17 cellular contexts compared by ENCODE assay signal in the genomic region with DNA sequence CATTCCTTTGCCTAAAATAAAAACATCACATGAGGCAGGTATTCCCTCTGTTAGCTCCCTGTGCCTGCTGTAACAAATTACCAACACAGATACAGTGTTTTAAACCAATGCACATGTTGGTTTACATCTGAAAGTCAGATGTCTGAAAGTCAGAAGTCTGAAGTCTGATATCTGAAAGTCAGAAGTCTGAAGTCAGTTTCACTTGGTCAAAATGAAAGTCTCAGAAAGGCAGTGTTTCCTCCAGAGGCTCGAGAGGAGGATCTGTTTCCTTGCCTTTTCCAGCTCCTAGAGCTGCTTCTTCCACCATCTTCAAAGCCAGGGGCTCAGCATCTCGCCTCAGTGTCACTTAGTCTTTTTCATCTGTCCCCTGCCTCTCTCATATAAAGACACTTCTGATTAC. TPM values are rescaled to one million over a fixed set of nuclear protein-coding genes. Genes with fewer than 3 reads are reported as not detected.
DNase-seq lines count a peak whose midpoint lies in the region; ATAC-seq and TF ChIP-seq lines count a peak whose summit lies in the region.
"Had no signal": no experiment of that assay in that cellular context is flagged by ENCODE, and none has a peak within 500 bp of the region (broad histone marks: within the 10 kb centered on the region; RNA-seq: fewer than 3 reads in every experiment).

No MANE protein-coding gene starts in this region.

- CTCF ChIA-PET in A673 (lab: Charles Lee) = no interaction called here
- CTCF ChIA-PET in Caco-2 (lab: Charles Lee) = no interaction called here
- CTCF ChIA-PET in PC-9 (lab: Charles Lee) = no interaction called here

- H3K36me3 ChIP-seq in A673 (ENCODE audit: insufficient read depth, low read length, poor library complexity, severe bottlenecking) (no peaks in the 10 kb centered on the region), Caco-2 (ENCODE audit: control insufficient read depth, insufficient read depth, low read length) (no peaks in the 10 kb centered on the region), PC-9 (ENCODE audit: low read depth) (no peaks in the 10 kb centered on the region)

- in situ Hi-C loops in GM13977 (cut with MboI; ENCODE audit: low pct_unique_long_range_greater_than_20kb, low sequenced_read_pairs, unreplicated experiment) = no loop called here

- no peaks in the 10 kb centered on the region for H3K9me3 ChIP-seq in A673 (ENCODE audit: low read depth, low read length, poor library complexity, severe bottlenecking)
- no peaks in the 10 kb centered on the region for H3K9me3 ChIP-seq in Caco-2
- H3K9me3 ChIP-seq in PC-9 (ENCODE audit: insufficient read depth, low read depth) = no peaks in the 10 kb centered on the region

- ATAC-seq in GM19452 (IDR thresholded peaks at IDR 0.05; ENCODE audit: unreplicated experiment) = peak; percentile 85
- ATAC-seq in HG02840 (IDR thresholded peaks at IDR 0.05; ENCODE audit: low FRiP score, unreplicated experiment) = peak; percentile 74
- ATAC-seq in HG03442 (IDR thresholded peaks at IDR 0.05; ENCODE audit: unreplicated experiment) = peak; percentile 90

- no peaks in the 10 kb centered on the region for H3F3A ChIP-seq in PC-9 (ENCODE audit: insufficient read depth, low read depth)

- H3K27ac ChIP-seq in A673 (ENCODE audit: low read depth, low read length, poor library complexity, severe bottlenecking) (no peak overlapping the region), PC-9 (no peak overlapping the region)

- POLR2A ChIA-PET in A673 (lab: Charles Lee; ENCODE audit: low non-redundant PET) = no interaction called here
- POLR2A ChIA-PET in Caco-2 (lab: Charles Lee) = no interaction called here
- POLR2A ChIA-PET in PC-9 (lab: Charles Lee; ENCODE audit: unreplicated experiment) = no interaction called here

- no peaks in the 10 kb centered on the region for H3K36me3 Mint-ChIP-seq in Caco-2 (ENCODE audit: insufficient read depth, unreplicated experiment)

- no peaks in the 10 kb centered on the region for H4K20me1 ChIP-seq in PC-9 (ENCODE audit: insufficient read depth)

- DNase-seq in GM13977 (ENCODE audit: low spot score) (peak; percentile 13), A673 (ENCODE audit: low spot score) (no peak), Caco-2 (no peak), KG1 (lab: John Stamatoyannopoulos, UW) (no peak), PC-9 (no peak)
- DNase-seq: activated CD4-positive, alpha-beta T cell treated with anti-CD3 and anti-CD28 coated beads, Interleukin-2, amount 50 U/mL, for 48 hours; activated naive CD4-positive, alpha-beta T cell treated with Interleukin-2 at 50 U/mL for 16 hours; cerebellar nuclear complex; NCI-H1436; NK-92 treated with Interleukin-12 subunit alpha and Interleukin-12 subunit beta, amount 100 ng/mL, for 24 hours; stimulated activated CD4-positive, alpha-beta T cell treated with anti-CD3 and anti-CD28 coated beads, Interleukin-4, amount 100 ng/mL, for 24 hours; SW 1271 had no signal

- H3K4me1 Mint-ChIP-seq in Caco-2 (ENCODE audit: low read depth, unreplicated experiment) = peaks cover 5% of the 10 kb centered on the region

- TF ChIP-seq CTCF in GM13977 (IDR thresholded peaks at IDR 0.05; ENCODE audit: extremely low read depth, insufficient read depth, missing control alignments) (no peak), A673 (conservative IDR thresholded peaks at IDR 0.05; ENCODE audit: low read depth, low read length) (no peak), Caco-2 (IDR thresholded peaks at IDR 0.05; ENCODE audit: insufficient read depth in 1 of 2, low read depth in 1 of 2, low read length in 1 of 2, severe bottlenecking in 1 of 2, unreplicated experiment in 1 of 2) (no peak), PC-9 (conservative IDR thresholded peaks at IDR 0.05) (no peak)

- H3K27me3 ChIP-seq in A673 (replicated peaks; ENCODE audit: insufficient read depth, low read depth, low read length, poor library complexity) (peaks cover 23% of the 10 kb centered on the region), Caco-2 (replicated peaks; ENCODE audit: control insufficient read depth, insufficient read depth, low read length) (peaks cover 2% of the 10 kb centered on the region; the same call in 1 of the 2 replicates), PC-9 (ENCODE audit: insufficient read depth, low read depth) (peaks cover 69% of the 10 kb centered on the region)

- no peaks in the 10 kb centered on the region for H3K4me1 ChIP-seq in A673 (ENCODE audit: insufficient read depth, low read length, poor library complexity, severe bottlenecking)
- H3K4me1 ChIP-seq in Caco-2 = no peaks in the 10 kb centered on the region
- no peaks in the 10 kb centered on the region for H3K4me1 ChIP-seq in PC-9 (replicated peaks; ENCODE audit: insufficient read depth)

- no peak overlapping the region for H2AFZ ChIP-seq in PC-9

- no peak overlapping the region for H3K27ac Mint-ChIP-seq in Caco-2 (ENCODE audit: unreplicated experiment)

- H3K4me3 Mint-ChIP-seq in Caco-2 (ENCODE audit: unreplicated experiment) = no peak overlapping the region

- H3K9me2 ChIP-seq in PC-9 (ENCODE audit: insufficient read depth) = no peaks in the 10 kb centered on the region

- H3K4me3 ChIP-seq in A673 (ENCODE audit: low read depth, low read length, poor library complexity, severe bottlenecking) = no peak overlapping the region
- H3K4me3 ChIP-seq in Caco-2 (ENCODE audit: low read depth, low read length) = no peak overlapping the region
- no peak overlapping the region for H3K4me3 ChIP-seq in PC-9

- H3K4me2 ChIP-seq in PC-9 = no peak overlapping the region

- H3K9me3 Mint-ChIP-seq in Caco-2 (ENCODE audit: unreplicated experiment) = no peaks in the 10 kb centered on the region

- H3K79me2 ChIP-seq in PC-9 (ENCODE audit: low read depth) = no peaks in the 10 kb centered on the region

- intact Hi-C loops in A673 (cut with micrococcal nuclease; ENCODE audit: unreplicated experiment) (no loop called here), Caco-2 (cut with micrococcal nuclease; ENCODE audit: unreplicated experiment) (no loop called here), PC-9 (cut with micrococcal nuclease; ENCODE audit: unreplicated experiment) (no loop called here)

- peaks cover 16% of the 10 kb centered on the region for H3K27me3 Mint-ChIP-seq in Caco-2 (ENCODE audit: insufficient read depth, unreplicated experiment)

- BruUV-seq in A673 (replicated peaks; lab: Mats Ljungman, UMichigan) (no TSS peak), Caco-2 (replicated peaks; lab: Mats Ljungman, UMichigan) (no TSS peak), PC-9 (replicated peaks; lab: Mats Ljungman, UMichigan) (no TSS peak)

RNA-seq across cellular contexts. Expression of a gene that starts 22.0 kb away (rescaled TPM):
- not detected in 2 replicates for total RNA-seq in A673 (2021)
- total RNA-seq in Caco-2 (2022) = not detected in 2 replicates
- total RNA-seq in PC-9 (2021) = not detected in 2 replicates
- total RNA-seq: fibroblast of lung had no signal

RNA-seq across cellular contexts. Expression of a gene that starts 54.2 kb away (rescaled TPM):
- total RNA-seq in A673 (2021) (not detected in 2 replicates), Caco-2 (2022) (not detected in 2 replicates), PC-9 (2021) (not detected in 2 replicates)
- total RNA-seq: fibroblast of lung, renal cortical epithelial cell had no signal
